ENCODE assay signal across 16 cellular contexts in the genomic region with DNA sequence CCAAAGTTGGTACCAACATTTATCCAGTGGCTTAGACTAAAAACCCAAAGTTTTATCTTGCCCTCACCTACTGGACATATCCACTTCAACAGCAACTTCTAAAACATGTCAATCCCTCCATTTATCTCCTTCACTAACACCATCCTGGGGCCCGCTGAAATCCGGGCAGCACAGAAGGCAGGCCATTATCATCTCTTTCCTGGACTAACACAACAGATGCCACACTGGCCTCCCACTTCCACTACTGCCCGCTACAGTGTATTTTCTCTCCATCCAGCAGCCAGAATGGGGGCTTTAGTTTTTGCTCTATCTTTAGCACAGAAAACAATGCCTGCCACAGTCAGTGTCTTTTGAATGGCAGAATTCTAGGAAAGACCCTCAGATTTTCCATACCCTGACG. TPM values are rescaled to one million over a fixed set of nuclear protein-coding genes. Genes with fewer than 3 reads are reported as not detected.
DNase-seq lines count a peak whose midpoint lies in the region; ATAC-seq and TF ChIP-seq lines count a peak whose summit lies in the region.
"Had no signal": no experiment of that assay in that cellular context is flagged by ENCODE, and none has a peak within 500 bp of the region (broad histone marks: within the 10 kb centered on the region; RNA-seq: fewer than 3 reads in every experiment).

No MANE protein-coding gene starts in this region.

- ATAC-seq in T-helper 17 cell (no peak), GM21737 (IDR thresholded peaks at IDR 0.05; ENCODE audit: unreplicated experiment) (no peak), GM21786 (IDR thresholded peaks at IDR 0.05; ENCODE audit: unreplicated experiment) (no peak), left cardiac atrium (no peak)

- no peak for TF ChIP-seq CTCF in osteoblast (IDR thresholded peaks at IDR 0.05; ENCODE audit: extremely low read depth, low read depth, low read length)

- intact Hi-C loops in left cardiac atrium (cut with DNase I): no loop called here

- no peak overlapping the region for H3K4me2 ChIP-seq in osteoblast (ENCODE audit: insufficient read depth, low read length)
- H3K4me2 ChIP-seq: BLaER1 treated with 17β-estradiol and CSF1 and Interleukin-3, amounts not matched to agents 10 nM and 100 nM; KMS-11 had no signal

- peaks cover 12% of the 10 kb centered on the region for H3K4me1 ChIP-seq in osteoblast (ENCODE audit: insufficient read depth, low read length)

- no peaks in the 10 kb centered on the region for H3K36me3 ChIP-seq in osteoblast (ENCODE audit: insufficient read depth, low read length)
- H3K36me3 ChIP-seq: HAP-1 had no signal

- in situ Hi-C loops in G401 (cut with HindIII; ENCODE audit: low sequenced_read_pairs): no loop called here

- H3K27ac Mint-ChIP-seq in T-helper 17 cell: peak overlapping the region; percentile 19
- H3K27ac Mint-ChIP-seq: B cell; CD8-positive, alpha-beta memory T cell had no signal

- no peak overlapping the region for H3K4me3 Mint-ChIP-seq in T-helper 17 cell
- H3K4me3 Mint-ChIP-seq: B cell; CD8-positive, alpha-beta memory T cell had no signal

- peaks cover 13% of the 10 kb centered on the region for H3K4me1 Mint-ChIP-seq in T-helper 17 cell
- H3K4me1 Mint-ChIP-seq: B cell; CD8-positive, alpha-beta memory T cell had no signal

- H3K4me3 ChIP-seq in osteoblast (ENCODE audit: insufficient read depth, low read length): no peak overlapping the region
- H3K4me3 ChIP-seq: BLaER1 treated with 17β-estradiol and CSF1 and Interleukin-3, amounts not matched to agents 10 nM and 100 nM; HAP-1 had no signal

- no peak overlapping the region for H2AFZ ChIP-seq in osteoblast (ENCODE audit: low read length)

- no peaks in the 10 kb centered on the region for H3K27me3 Mint-ChIP-seq in T-helper 17 cell

- no peaks in the 10 kb centered on the region for H3K79me2 ChIP-seq in osteoblast (ENCODE audit: insufficient read depth, low read length)

- no peaks in the 10 kb centered on the region for H3K27me3 ChIP-seq in osteoblast (ENCODE audit: insufficient read depth, low read length)
- H3K27me3 ChIP-seq: BLaER1 treated with 17β-estradiol and CSF1 and Interleukin-3, amounts not matched to agents 10 nM and 100 nM had no signal

- no peaks in the 10 kb centered on the region for H3K36me3 Mint-ChIP-seq in T-helper 17 cell (ENCODE audit: low read depth)

- no peak overlapping the region for H3K27ac ChIP-seq in osteoblast (ENCODE audit: low read depth, low read length)
- H3K27ac ChIP-seq: BLaER1 treated with 17β-estradiol and CSF1 and Interleukin-3, amounts not matched to agents 10 nM and 100 nM; KMS-11 had no signal

- no peaks in the 10 kb centered on the region for H3K9me3 ChIP-seq in T-helper 17 cell (ENCODE audit: control insufficient read depth, low read length, poor library complexity, severe bottlenecking)
- no peaks in the 10 kb centered on the region for H3K9me3 ChIP-seq in osteoblast (ENCODE audit: low read depth, low read length)
- H3K9me3 ChIP-seq: BLaER1 treated with 17β-estradiol and CSF1 and Interleukin-3, amounts not matched to agents 10 nM and 100 nM; HAP-1 had no signal

- DNase-seq in G401 (ENCODE audit: low spot score) (peak; percentile 68), T-helper 17 cell (no peak), cerebellar cortex (ENCODE audit: low spot score) (peak; percentile 58), osteoblast (ENCODE audit: insufficient read length, low spot score, missing footprints) (peak; percentile 38), left cardiac atrium (no peak)
- DNase-seq: CD8-positive, alpha-beta memory T cell; COR-L47; GDM1; GOT3 had no signal

- H4K20me1 ChIP-seq in osteoblast (ENCODE audit: insufficient read depth, low read length): no peaks in the 10 kb centered on the region
- H4K20me1 ChIP-seq: BLaER1 treated with 17β-estradiol and CSF1 and Interleukin-3, amounts not matched to agents 10 nM and 100 nM had no signal

RNA-seq across cellular contexts. Expression of a gene that starts 15.6 kb away (rescaled TPM):
- total RNA-seq in G401 (2014; rRNA removed; shearing (Covaris generic)): under 0.01 and 0.03 TPM in 2 replicates
- total RNA-seq in T-helper 17 cell: under 1 TPM; 0.16 to 0.27 TPM
- total RNA-seq in osteoblast: 0.59 and 0.72 TPM in 2 replicates
- total RNA-seq in left cardiac atrium: 1 to 10 TPM in 1 of 2 donors, under 1 TPM in 1; 0.89 to 1.3 TPM

RNA-seq across cellular contexts. Expression of a gene that starts 20.1 kb away (rescaled TPM):
- 12.9 and 22.2 TPM in 2 replicates for total RNA-seq in G401 (2014; rRNA removed; shearing (Covaris generic))
- 10 to 100 TPM in 1 of 2 donors, 1 to 10 TPM in 1; 10.0 to 13.6 TPM for total RNA-seq in T-helper 17 cell
- total RNA-seq in osteoblast: 27.4 and 27.5 TPM in 2 replicates
- 10 to 100 TPM; 17.3 to 18.9 TPM for total RNA-seq in left cardiac atrium

RNA-seq across cellular contexts. Expression of a gene that starts 31.6 kb away (rescaled TPM):
- total RNA-seq in G401 (2014; rRNA removed; shearing (Covaris generic)): 37.0 and 38.9 TPM in 2 replicates
- total RNA-seq in T-helper 17 cell (100 to 1,000 TPM; 268 to 313 TPM), osteoblast (7.7 and 10.9 TPM in 2 replicates), left cardiac atrium (10 to 100 TPM; 16.5 to 32.3 TPM)

RNA-seq across cellular contexts. Expression of a gene that starts 42.6 kb away (rescaled TPM):
- total RNA-seq in G401 (2014; rRNA removed; shearing (Covaris generic)): not detected in 2 replicates
- total RNA-seq in T-helper 17 cell: not detected
- not detected in 2 replicates for total RNA-seq in osteoblast
- total RNA-seq in left cardiac atrium: under 1 TPM; 0.24 to 0.68 TPM
- total RNA-seq: A172, B cell had no signal

Comparison
In these comparisons a context has a peak if more than half of its experiments do, and no peak if none do; other contexts are left out.
1. DNase-seq: peak in G401 (single experiment), cerebellar cortex (single experiment) and osteoblast (single experiment); none in T-helper 17 cell (0 of 3) and left cardiac atrium (single experiment).